10 cellular contexts compared by ENCODE assay signal in the genomic region with DNA sequence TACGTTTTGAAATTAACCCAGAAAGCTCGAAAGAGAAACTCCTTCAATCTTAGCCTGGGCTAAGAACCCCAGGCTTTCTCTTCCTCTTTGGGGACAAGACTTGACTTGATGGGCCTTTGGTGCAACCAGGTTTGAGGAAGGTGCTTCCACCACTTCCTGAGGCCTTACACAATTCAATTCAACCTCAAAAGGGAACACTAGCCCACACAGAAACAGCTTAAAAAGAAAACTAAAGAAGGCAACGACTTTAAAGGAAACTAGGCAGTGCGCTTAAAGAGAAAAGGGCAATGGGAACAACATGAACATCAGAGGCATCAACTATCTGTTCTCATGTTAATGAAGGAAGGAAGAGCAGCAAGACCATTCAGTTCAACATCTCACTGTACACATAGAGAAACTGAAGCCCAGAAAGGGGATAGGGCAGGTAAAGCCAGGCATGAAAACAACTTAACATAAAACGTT. TPM values are rescaled to one million over a fixed set of nuclear protein-coding genes. Genes with fewer than 3 reads are reported as not detected.
DNase-seq lines count a peak whose midpoint lies in the region; ATAC-seq and TF ChIP-seq lines count a peak whose summit lies in the region.
"Had no signal": no experiment of that assay in that cellular context is flagged by ENCODE, and none has a peak within 500 bp of the region (broad histone marks: within the 10 kb centered on the region; RNA-seq: fewer than 3 reads in every experiment).

No MANE protein-coding gene starts in this region.

- CTCF ChIA-PET in WTC11 (lab: Charles Lee) = interaction anchor here (1.2 to 1.5 kb wide), 3 partner anchors 14 to 35 kb away, joined by 3 to 6 read pairs (median 5); no protein-coding TSS in a partner anchor

- POLR2A ChIA-PET in WTC11 (lab: Charles Lee) = interaction anchor here (1.3 kb wide), 1 partner anchor 22 kb away, joined by 3 read pairs; no protein-coding TSS in a partner anchor

- H3K27ac Mint-ChIP-seq in WTC11 = peak overlapping the region; percentile 99
- no peak overlapping the region for H3K27ac Mint-ChIP-seq in mesothelial cell of epicardium

- no peak for TF ChIP-seq CTCF in WTC11 (IDR thresholded peaks at IDR 0.05)
- no peak for TF ChIP-seq CTCF in mesothelial cell of epicardium (IDR thresholded peaks at IDR 0.05; ENCODE audit: unreplicated experiment)

- ATAC-seq in GM19023 (IDR thresholded peaks at IDR 0.05; ENCODE audit: unreplicated experiment) (peak; percentile 53), HG03064 (IDR thresholded peaks at IDR 0.05; ENCODE audit: low read depth, unreplicated experiment) (peak; percentile 54), WTC11 (peak; percentile 77), HG03521 (IDR thresholded peaks at IDR 0.05; ENCODE audit: unreplicated experiment) (no peak)
- ATAC-seq: foreskin keratinocyte had no signal

- H3K4me3 Mint-ChIP-seq in WTC11 (peak overlapping the region; percentile 45), mesothelial cell of epicardium (no peak overlapping the region)

- H3K36me3 Mint-ChIP-seq in WTC11 = peaks cover 13% of the 10 kb centered on the region
- H3K36me3 Mint-ChIP-seq in mesothelial cell of epicardium = peaks cover 2% of the 10 kb centered on the region

- DNase-seq in AML-193 (lab: John Stamatoyannopoulos, UW) (peak; percentile 87 to 94), WTC11 (ENCODE audit: low spot score) (no peak), NCI-H2227 (lab: John Stamatoyannopoulos, UW; ENCODE audit: unreplicated experiment) (no peak), COLO668 (lab: John Stamatoyannopoulos, UW; ENCODE audit: unreplicated experiment) (no peak), mesothelial cell of epicardium (ENCODE audit: low spot score in 2 of 2, unreplicated experiment in 2 of 2) (no peak)
- DNase-seq: stimulated activated CD4-positive, alpha-beta T cell treated with anti-CD3 and anti-CD28 coated beads, Interleukin-15, amount 100 ng/mL, for 24 hours had no signal

- H3K27me3 Mint-ChIP-seq in WTC11 (ENCODE audit: low read depth) (no peaks in the 10 kb centered on the region), mesothelial cell of epicardium (ENCODE audit: low read depth) (no peaks in the 10 kb centered on the region)

- no peaks in the 10 kb centered on the region for H3K9me3 Mint-ChIP-seq in WTC11
- no peaks in the 10 kb centered on the region for H3K9me3 Mint-ChIP-seq in mesothelial cell of epicardium

- H3K4me1 Mint-ChIP-seq in WTC11 (peaks cover 81% of the 10 kb centered on the region), mesothelial cell of epicardium (peaks cover 7% of the 10 kb centered on the region)

TF ChIP-seq in WTC11, 78 proteins besides CTCF, POLR2A, EP300 and RAD21:
- TF ChIP-seq NR1H2 (CRISPR knock-in tag; IDR thresholded peaks at IDR 0.05) = no peak
- no peak for TF ChIP-seq NR3C1 (CRISPR knock-in tag; conservative IDR thresholded peaks at IDR 0.05; ENCODE audit: low read depth)
- no peak for TF ChIP-seq FOXP1 (CRISPR knock-in tag; IDR thresholded peaks at IDR 0.05; ENCODE audit: borderline replicate concordance)
- TF ChIP-seq ETV6 (CRISPR knock-in tag; IDR thresholded peaks at IDR 0.05) = peak; percentile 74; the same call in 1 of the 2 replicates
- TF ChIP-seq ZNF263 (CRISPR knock-in tag; IDR thresholded peaks at IDR 0.05; ENCODE audit: low read depth) = no peak
- TF ChIP-seq SOX15 (CRISPR knock-in tag; IDR thresholded peaks at IDR 0.05) = no peak
- TF ChIP-seq, protein P1, sequence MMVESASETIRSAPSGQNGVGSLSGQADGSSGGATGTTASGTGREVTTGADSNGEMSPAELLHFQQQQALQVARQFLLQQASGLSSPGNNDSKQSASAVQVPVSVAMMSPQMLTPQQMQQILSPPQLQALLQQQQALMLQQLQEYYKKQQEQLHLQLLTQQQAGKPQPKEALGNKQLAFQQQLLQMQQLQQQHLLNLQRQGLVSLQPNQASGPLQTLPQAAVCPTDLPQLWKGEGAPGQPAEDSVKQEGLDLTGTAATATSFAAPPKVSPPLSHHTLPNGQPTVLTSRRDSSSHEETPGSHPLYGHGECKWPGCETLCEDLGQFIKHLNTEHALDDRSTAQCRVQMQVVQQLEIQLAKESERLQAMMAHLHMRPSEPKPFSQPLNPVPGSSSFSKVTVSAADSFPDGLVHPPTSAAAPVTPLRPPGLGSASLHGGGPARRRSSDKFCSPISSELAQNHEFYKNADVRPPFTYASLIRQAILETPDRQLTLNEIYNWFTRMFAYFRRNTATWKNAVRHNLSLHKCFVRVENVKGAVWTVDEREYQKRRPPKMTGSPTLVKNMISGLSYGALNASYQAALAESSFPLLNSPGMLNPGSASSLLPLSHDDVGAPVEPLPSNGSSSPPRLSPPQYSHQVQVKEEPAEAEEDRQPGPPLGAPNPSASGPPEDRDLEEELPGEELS (CRISPR knock-in tag; IDR thresholded peaks at IDR 0.05) = peak; percentile 61; the same call in 1 of the 2 replicates
- TF ChIP-seq, protein P2, sequence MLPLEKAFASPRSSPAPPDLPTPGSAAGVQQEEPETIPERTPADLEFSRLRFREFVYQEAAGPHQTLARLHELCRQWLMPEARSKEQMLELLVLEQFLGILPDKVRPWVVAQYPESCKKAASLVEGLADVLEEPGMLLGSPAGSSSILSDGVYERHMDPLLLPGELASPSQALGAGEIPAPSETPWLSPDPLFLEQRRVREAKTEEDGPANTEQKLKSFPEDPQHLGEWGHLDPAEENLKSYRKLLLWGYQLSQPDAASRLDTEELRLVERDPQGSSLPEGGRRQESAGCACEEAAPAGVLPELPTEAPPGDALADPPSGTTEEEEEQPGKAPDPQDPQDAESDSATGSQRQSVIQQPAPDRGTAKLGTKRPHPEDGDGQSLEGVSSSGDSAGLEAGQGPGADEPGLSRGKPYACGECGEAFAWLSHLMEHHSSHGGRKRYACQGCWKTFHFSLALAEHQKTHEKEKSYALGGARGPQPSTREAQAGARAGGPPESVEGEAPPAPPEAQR (CRISPR knock-in tag; IDR thresholded peaks at IDR 0.05) = no peak
- TF ChIP-seq RORB (CRISPR knock-in tag; IDR thresholded peaks at IDR 0.05) = no peak
TF ChIP-seq in WTC11: peak in this region for 2.

RNA-seq across cellular contexts. Expression of a gene that starts 24.8 kb away (rescaled TPM):
- total RNA-seq in WTC11 (2021) (160 to 191 TPM (median 166 TPM) in 3 replicates), mesothelial cell of epicardium (83.2 to 89.3 TPM (median 83.8 TPM) in 3 replicates)

Comparison
In these comparisons a context has a peak if more than half of its experiments do, and no peak if none do; other contexts are left out.
1. DNase-seq: peak in AML-193 (2 of 2); none in WTC11 (single experiment), NCI-H2227 (single experiment), COLO668 (single experiment) and mesothelial cell of epicardium (0 of 2).